ENCODE assay signal across 9 cellular contexts in genomic region chr6:110693994-110694393, GRCh38.
"Had no signal": no experiment of that assay in that cellular context is flagged by ENCODE, and none has a peak within 500 bp of the region (broad histone marks: within the 10 kb centered on the region; RNA-seq: fewer than 3 reads in every experiment).

No MANE protein-coding gene starts in this region.

- H3K4me2 ChIP-seq: GM23338 had no signal

- H3K27ac ChIP-seq: HL-60 had no signal

- H2AFZ ChIP-seq: GM23338 had no signal

- FAIRE-seq: H1, H54, HepG2 had no signal

- ATAC-seq: HepG2 had no signal

- DNase-seq: H9, HCEC 1CT, HFFc6, KBM-7 had no signal

- H3K4me3 ChIP-seq: GM23338 had no signal
